In the genomic region with DNA sequence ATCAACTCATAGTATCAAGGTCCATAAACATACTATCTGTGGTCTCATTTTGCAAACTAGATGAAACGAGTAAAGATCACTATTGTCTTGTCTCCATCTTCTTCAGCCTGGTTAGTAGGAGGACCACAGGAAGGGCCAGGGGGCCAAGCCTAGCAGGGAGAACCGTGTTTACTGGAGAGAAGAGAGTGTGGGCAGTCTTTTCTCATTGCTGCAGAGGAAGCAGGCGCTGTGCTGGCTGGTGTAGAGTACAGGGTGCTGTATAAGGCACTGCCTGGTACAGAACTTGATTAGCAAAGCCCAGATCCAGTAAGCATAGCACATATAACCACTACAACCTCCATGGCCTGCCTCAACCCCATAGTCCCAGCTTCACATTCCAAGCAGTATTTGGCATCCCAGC, we compare ENCODE assay signal across 16 cellular contexts. TPM values are rescaled to one million over a fixed set of nuclear protein-coding genes. Genes with fewer than 3 reads are reported as not detected.
DNase-seq lines count a peak whose midpoint lies in the region; ATAC-seq and TF ChIP-seq lines count a peak whose summit lies in the region.
"Had no signal": no experiment of that assay in that cellular context is flagged by ENCODE, and none has a peak within 500 bp of the region (broad histone marks: within the 10 kb centered on the region; RNA-seq: fewer than 3 reads in every experiment).

No MANE protein-coding gene starts in this region.

- no peaks in the 10 kb centered on the region for H3K36me3 ChIP-seq in CD8-positive, alpha-beta memory T cell (ENCODE audit: insufficient read depth, low read length)
- H3K36me3 ChIP-seq: SJSA1 had no signal

- H3K27me3 ChIP-seq in CD8-positive, alpha-beta memory T cell (ENCODE audit: insufficient read depth, low read length, poor library complexity, severe bottlenecking), result no peaks in the 10 kb centered on the region
- H3K27me3 ChIP-seq: SJSA1 had no signal

- H3K36me3 Mint-ChIP-seq in CD8-positive, alpha-beta memory T cell, result peaks cover 0 to 5% (median 0%) of the 10 kb centered on the region in 3 donors
- H3K36me3 Mint-ChIP-seq in T-cell, result peaks cover under 1% of the 10 kb centered on the region

- peaks cover 61 to 79% (median 71%) of the 10 kb centered on the region in 3 donors for H3K4me1 Mint-ChIP-seq in CD8-positive, alpha-beta memory T cell
- peaks cover 72 to 77% (median 73%) of the 10 kb centered on the region in 3 donors for H3K4me1 Mint-ChIP-seq in T-cell

- POLR2A ChIA-PET in CD8-positive, alpha-beta memory T cell (lab: Charles Lee), result interaction anchor here (1.9 kb wide), 1 partner anchor 15 kb away, joined by 7 read pairs; a partner anchor contains a TSS
- POLR2A ChIA-PET in T-cell (lab: Charles Lee), result no interaction called here
- POLR2A ChIA-PET in GM10248 (lab: Yijun Ruan, JAX), result no interaction called here

- no peak overlapping the region for H3K27ac ChIP-seq in CD8-positive, alpha-beta memory T cell (ENCODE audit: low read depth, low read length)
- H3K27ac ChIP-seq: SJSA1, WERI-Rb-1 had no signal

- DNase-seq in CD8-positive, alpha-beta memory T cell, result no peak
- DNase-seq in T-cell (no peak), choroid plexus epithelial cell (ENCODE audit: low read depth) (peak; percentile 50), retinal pigment epithelial cell (ENCODE audit: low read depth) (peak; percentile 43), GM10248 (ENCODE audit: extremely low spot score) (no peak)
- no peak for DNase-seq in stimulated activated CD4-positive, alpha-beta T cell treated with anti-CD3 and anti-CD28 coated beads, Interleukin-4, amount 100 ng/mL, for 1 hour
- DNase-seq: COR-L47, GDM1, NCI-H2107, WERI-Rb-1 had no signal

- ATAC-seq in T-cell (replicated peaks in 1 of 4) (no peak), GM19397 (IDR thresholded peaks at IDR 0.05; ENCODE audit: unreplicated experiment) (no peak)
- ATAC-seq: sciatic nerve had no signal

- peak overlapping the region; percentile 15 for H3K4me3 ChIP-seq in CD8-positive, alpha-beta memory T cell (ENCODE audit: low read length)
- H3K4me3 ChIP-seq in choroid plexus epithelial cell (ENCODE audit: low read depth, low read length), result no peak overlapping the region
- no peak overlapping the region for H3K4me3 ChIP-seq in retinal pigment epithelial cell (ENCODE audit: low read length)
- H3K4me3 ChIP-seq: SJSA1 had no signal

- H3K9me3 Mint-ChIP-seq in CD8-positive, alpha-beta memory T cell, result no peaks in the 10 kb centered on the region
- no peaks in the 10 kb centered on the region for H3K9me3 Mint-ChIP-seq in T-cell
- H3K9me3 Mint-ChIP-seq: nephron had no signal

- H3K27ac Mint-ChIP-seq in CD8-positive, alpha-beta memory T cell, result peak overlapping the region; percentile 73 to 95 (median 89)
- H3K27ac Mint-ChIP-seq in T-cell, result peak overlapping the region; percentile 95
- H3K27ac Mint-ChIP-seq: nephron had no signal

- H3K9me3 ChIP-seq in CD8-positive, alpha-beta memory T cell (ENCODE audit: low read length), result no peaks in the 10 kb centered on the region
- H3K9me3 ChIP-seq: SJSA1 had no signal

- H3K27me3 Mint-ChIP-seq in CD8-positive, alpha-beta memory T cell, result peaks cover 0 to 1% of the 10 kb centered on the region in 2 donors
- no peaks in the 10 kb centered on the region for H3K27me3 Mint-ChIP-seq in T-cell

- CTCF ChIA-PET in CD8-positive, alpha-beta memory T cell (lab: Charles Lee), result interaction anchor here (0.7 to 2.4 kb wide), 2 partner anchors 15 to 38 kb away, joined by 3 to 10 read pairs; a partner anchor contains a TSS
- CTCF ChIA-PET in T-cell (lab: Charles Lee) (interaction anchor here (0.6 to 0.7 kb wide), 3 partner anchors 34 to 310 kb away, joined by 3 to 8 read pairs (median 3); no protein-coding TSS in a partner anchor), GM10248 (lab: Yijun Ruan, JAX) (interaction anchor here (1.0 to 1.3 kb wide), 2 partner anchors 38 to 187 kb away, joined by 3 to 4 read pairs; no protein-coding TSS in a partner anchor)

- H3K4me3 Mint-ChIP-seq in CD8-positive, alpha-beta memory T cell, result peak overlapping the region in 4 of 7 donors; percentile 12 to 52 (median 37)
- H3K4me3 Mint-ChIP-seq in T-cell, result peak overlapping the region in 2 of 3 donors; percentile 17 to 76
- H3K4me3 Mint-ChIP-seq: nephron had no signal

- no peak for TF ChIP-seq CTCF in choroid plexus epithelial cell (conservative IDR thresholded peaks at IDR 0.05; ENCODE audit: low read depth, low read length)
- TF ChIP-seq CTCF in retinal pigment epithelial cell (conservative IDR thresholded peaks at IDR 0.05; ENCODE audit: low read depth, low read length), result no peak
- TF ChIP-seq CTCF in GM10248 (IDR thresholded peaks at IDR 0.05; ENCODE audit: control extremely low read depth, extremely low read depth, low read depth, missing control alignments), result no peak

- H3K4me1 ChIP-seq in CD8-positive, alpha-beta memory T cell (ENCODE audit: insufficient read depth, low read length), result peaks cover 71% of the 10 kb centered on the region

RNA-seq across cellular contexts. Expression of a gene that starts 10.0 kb away (rescaled TPM):
- 10 to 100 TPM; 59.4 to 60.9 TPM for total RNA-seq in CD8-positive, alpha-beta memory T cell
- 58.9 TPM for polyA plus RNA-seq in CD8-positive, alpha-beta memory T cell
- total RNA-seq in T-cell, result 10 to 100 TPM; 48.4 to 77.8 (median 69.3) TPM

RNA-seq across cellular contexts. Expression of a gene that starts 11.5 kb away (rescaled TPM):
- total RNA-seq in CD8-positive, alpha-beta memory T cell, result under 1 TPM; 0.37 to 0.58 TPM
- 0.17 TPM for polyA plus RNA-seq in CD8-positive, alpha-beta memory T cell
- 1 to 10 TPM in 4 of 5 donors, under 1 TPM in 1; 0.86 to 1.8 (median 1.4) TPM for total RNA-seq in T-cell
- total RNA-seq: H4, SJSA1 had no signal

RNA-seq across cellular contexts. Expression of a gene that starts 14.9 kb away (rescaled TPM):
- 10 to 100 TPM; 93.5 to 97.1 TPM for total RNA-seq in CD8-positive, alpha-beta memory T cell
- 82.1 TPM for polyA plus RNA-seq in CD8-positive, alpha-beta memory T cell
- total RNA-seq in T-cell, result 10 to 100 TPM; 57.3 to 92.2 (median 88.2) TPM

RNA-seq across cellular contexts. Expression of a gene that starts 21.1 kb away (rescaled TPM):
- 10 to 100 TPM; 24.4 to 31.3 TPM for total RNA-seq in CD8-positive, alpha-beta memory T cell
- polyA plus RNA-seq in CD8-positive, alpha-beta memory T cell, result 17.6 TPM
- 10 to 100 TPM; 38.3 to 85.4 (median 69.2) TPM for total RNA-seq in T-cell

RNA-seq across cellular contexts. Expression of a gene that starts 27.8 kb away (rescaled TPM):
- total RNA-seq in CD8-positive, alpha-beta memory T cell, result 1 to 10 TPM; 4.1 to 5.1 TPM
- polyA plus RNA-seq in CD8-positive, alpha-beta memory T cell, result 19.0 TPM
- 1 to 10 TPM; 2.5 to 5.2 (median 3.5) TPM for total RNA-seq in T-cell
- total RNA-seq: M059J had no signal

Comparison
In these comparisons a context has a peak if more than half of its experiments do, and no peak if none do; other contexts are left out.
1. DNase-seq: peak in choroid plexus epithelial cell (single experiment) and retinal pigment epithelial cell (single experiment); none in CD8-positive, alpha-beta memory T cell (0 of 5), T-cell (0 of 34), GM10248 (single experiment) and stimulated activated CD4-positive, alpha-beta T cell treated with anti-CD3 and anti-CD28 coated beads, Interleukin-4, amount 100 ng/mL, for 1 hour (single experiment).